ENCODE assay signal across 1 cellular context in the genomic region with DNA sequence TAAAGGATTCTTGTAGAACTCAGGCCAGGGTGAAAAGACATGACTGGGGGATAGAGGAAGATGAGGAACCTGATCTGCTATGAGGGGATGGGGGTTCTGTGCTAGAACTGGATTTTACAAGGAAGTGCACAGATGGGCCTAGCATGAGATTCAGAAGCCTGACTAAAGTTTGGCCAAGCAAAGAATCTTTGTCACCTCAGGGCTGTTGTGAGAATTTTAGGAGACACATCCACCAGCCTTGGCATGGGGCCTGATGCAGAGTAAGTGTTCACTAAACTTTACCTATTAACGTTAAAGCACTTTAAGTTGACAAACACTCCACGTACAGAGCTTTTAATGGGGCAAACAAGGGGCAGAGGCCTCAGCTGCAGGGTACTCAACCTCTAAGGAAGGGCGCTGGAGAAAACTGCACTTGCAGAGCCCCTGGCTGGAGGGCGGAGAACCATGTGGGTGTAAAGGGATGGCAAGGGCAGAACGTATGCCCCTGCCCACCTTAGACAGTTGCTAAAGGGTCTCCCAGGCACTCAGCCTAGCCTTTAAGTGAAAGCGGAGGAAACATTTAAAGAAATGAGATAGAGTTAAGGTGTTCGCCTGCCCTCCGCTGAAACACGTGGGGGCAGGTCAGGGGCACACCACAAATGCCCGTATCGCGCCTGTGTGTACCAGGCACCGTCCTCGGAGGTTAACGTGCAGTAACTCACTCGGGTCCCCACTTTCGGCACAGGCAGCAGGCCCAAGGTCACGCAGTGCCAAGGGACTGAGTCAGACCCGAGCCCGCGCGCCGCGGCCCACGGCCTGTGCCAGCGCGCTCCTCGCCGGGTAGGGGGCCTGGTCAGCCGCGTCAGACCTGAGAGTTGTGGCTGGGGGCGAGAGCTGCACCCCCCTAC.
A peak's percentile ranks its signal among the peaks of the same experiment; 100 is the strongest.
TF ChIP-seq lines count a peak whose summit lies in the region.

No MANE protein-coding gene starts in this region.

TF ChIP-seq in WTC11, 78 proteins besides CTCF, POLR2A, EP300 and RAD21 (continued from another document):
- TF ChIP-seq FOXP1 (CRISPR knock-in tag; IDR thresholded peaks at IDR 0.05; ENCODE audit: borderline replicate concordance) = no peak; the same call in 1 of the 2 replicates
- TF ChIP-seq, protein P1, sequence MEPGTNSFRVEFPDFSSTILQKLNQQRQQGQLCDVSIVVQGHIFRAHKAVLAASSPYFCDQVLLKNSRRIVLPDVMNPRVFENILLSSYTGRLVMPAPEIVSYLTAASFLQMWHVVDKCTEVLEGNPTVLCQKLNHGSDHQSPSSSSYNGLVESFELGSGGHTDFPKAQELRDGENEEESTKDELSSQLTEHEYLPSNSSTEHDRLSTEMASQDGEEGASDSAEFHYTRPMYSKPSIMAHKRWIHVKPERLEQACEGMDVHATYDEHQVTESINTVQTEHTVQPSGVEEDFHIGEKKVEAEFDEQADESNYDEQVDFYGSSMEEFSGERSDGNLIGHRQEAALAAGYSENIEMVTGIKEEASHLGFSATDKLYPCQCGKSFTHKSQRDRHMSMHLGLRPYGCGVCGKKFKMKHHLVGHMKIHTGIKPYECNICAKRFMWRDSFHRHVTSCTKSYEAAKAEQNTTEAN (CRISPR knock-in tag; IDR thresholded peaks at IDR 0.05) = 0 out of 2 replicates have a peak, but pooled peaks have one; percentile 74
- TF ChIP-seq EMX1 (CRISPR knock-in tag; IDR thresholded peaks at IDR 0.05) = no peak
- TF ChIP-seq, protein P2, sequence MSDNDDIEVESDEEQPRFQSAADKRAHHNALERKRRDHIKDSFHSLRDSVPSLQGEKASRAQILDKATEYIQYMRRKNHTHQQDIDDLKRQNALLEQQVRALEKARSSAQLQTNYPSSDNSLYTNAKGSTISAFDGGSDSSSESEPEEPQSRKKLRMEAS (CRISPR knock-in tag; IDR thresholded peaks at IDR 0.05) = peak; percentile 51; the same call in 1 of the 2 replicates
- TF ChIP-seq, protein P3, sequence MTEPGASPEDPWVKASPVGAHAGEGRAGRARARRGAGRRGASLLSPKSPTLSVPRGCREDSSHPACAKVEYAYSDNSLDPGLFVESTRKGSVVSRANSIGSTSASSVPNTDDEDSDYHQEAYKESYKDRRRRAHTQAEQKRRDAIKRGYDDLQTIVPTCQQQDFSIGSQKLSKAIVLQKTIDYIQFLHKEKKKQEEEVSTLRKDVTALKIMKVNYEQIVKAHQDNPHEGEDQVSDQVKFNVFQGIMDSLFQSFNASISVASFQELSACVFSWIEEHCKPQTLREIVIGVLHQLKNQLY (CRISPR knock-in tag; IDR thresholded peaks at IDR 0.05) = no peak
- no peak for TF ChIP-seq ATF1 (CRISPR knock-in tag; IDR thresholded peaks at IDR 0.05)
- no peak for TF ChIP-seq JAZF1 (CRISPR knock-in tag; IDR thresholded peaks at IDR 0.05)
- TF ChIP-seq NFYB (CRISPR knock-in tag; conservative IDR thresholded peaks at IDR 0.05; ENCODE audit: low read depth) = no peak
- no peak for TF ChIP-seq TEAD1 (CRISPR knock-in tag; IDR thresholded peaks at IDR 0.05)
- TF ChIP-seq, protein P4, sequence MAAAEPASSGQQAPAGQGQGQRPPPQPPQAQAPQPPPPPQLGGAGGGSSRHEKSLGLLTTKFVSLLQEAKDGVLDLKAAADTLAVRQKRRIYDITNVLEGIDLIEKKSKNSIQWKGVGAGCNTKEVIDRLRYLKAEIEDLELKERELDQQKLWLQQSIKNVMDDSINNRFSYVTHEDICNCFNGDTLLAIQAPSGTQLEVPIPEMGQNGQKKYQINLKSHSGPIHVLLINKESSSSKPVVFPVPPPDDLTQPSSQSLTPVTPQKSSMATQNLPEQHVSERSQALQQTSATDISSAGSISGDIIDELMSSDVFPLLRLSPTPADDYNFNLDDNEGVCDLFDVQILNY (CRISPR knock-in tag; IDR thresholded peaks at IDR 0.05) = peak; percentile 38; the same call in 1 of the 2 replicates
- TF ChIP-seq, protein P5, sequence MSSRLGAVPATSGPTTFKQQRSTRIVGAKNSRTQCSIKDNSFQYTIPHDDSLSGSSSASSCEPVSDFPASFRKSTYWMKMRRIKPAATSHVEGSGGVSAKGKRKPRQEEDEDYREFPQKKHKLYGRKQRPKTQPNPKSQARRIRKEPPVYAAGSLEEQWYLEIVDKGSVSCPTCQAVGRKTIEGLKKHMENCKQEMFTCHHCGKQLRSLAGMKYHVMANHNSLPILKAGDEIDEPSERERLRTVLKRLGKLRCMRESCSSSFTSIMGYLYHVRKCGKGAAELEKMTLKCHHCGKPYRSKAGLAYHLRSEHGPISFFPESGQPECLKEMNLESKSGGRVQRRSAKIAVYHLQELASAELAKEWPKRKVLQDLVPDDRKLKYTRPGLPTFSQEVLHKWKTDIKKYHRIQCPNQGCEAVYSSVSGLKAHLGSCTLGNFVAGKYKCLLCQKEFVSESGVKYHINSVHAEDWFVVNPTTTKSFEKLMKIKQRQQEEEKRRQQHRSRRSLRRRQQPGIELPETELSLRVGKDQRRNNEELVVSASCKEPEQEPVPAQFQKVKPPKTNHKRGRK (CRISPR knock-in tag; IDR thresholded peaks at IDR 0.05; ENCODE audit: borderline replicate concordance) = no peak
